In the genomic region with DNA sequence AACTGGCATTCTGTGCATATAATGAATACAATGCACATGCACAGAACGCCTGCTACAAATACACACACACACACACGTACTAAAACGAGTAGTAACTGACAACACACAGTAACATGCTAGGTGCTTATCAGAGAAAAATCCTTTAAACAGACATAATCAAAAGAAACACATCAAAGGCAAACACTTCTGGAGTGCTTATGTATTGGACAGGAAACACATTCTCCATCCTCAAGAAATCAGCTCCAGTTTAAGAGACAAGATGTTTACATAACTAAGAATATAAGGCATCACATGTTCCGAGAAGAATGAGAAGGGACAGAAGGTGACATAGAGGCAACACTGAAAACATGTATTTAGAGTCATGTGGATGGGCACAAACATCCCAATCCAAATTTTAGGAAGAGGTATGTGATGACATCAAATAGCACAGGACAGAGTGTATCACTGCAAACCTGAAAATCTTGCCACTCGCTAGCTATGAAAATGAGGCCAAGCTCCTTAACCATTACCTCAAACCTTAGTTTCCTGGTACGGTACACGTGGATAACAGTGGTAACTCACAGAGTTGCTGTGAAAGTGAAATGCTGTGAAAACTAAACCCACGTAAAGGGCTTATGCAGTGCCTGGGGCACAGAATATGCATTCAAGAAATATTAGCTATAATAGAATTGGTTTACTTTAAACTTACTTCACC, we compare ENCODE assay signal across 22 cellular contexts.
"Had no signal": no experiment of that assay in that cellular context is flagged by ENCODE, and none has a peak within 500 bp of the region (broad histone marks: within the 10 kb centered on the region; RNA-seq: fewer than 3 reads in every experiment).

No MANE protein-coding gene starts in this region.

- H3K36me3 Mint-ChIP-seq: activated naive CD4-positive, alpha-beta T cell treated with anti-CD3 and anti-CD28 coated beads, Interleukin-2, amount 10 ng/mL, durations not matched to agents 7 days and 5 days; stimulated activated naive B cell treated with anti-CD40 and anti-IgM and Interleukin-4, amounts not matched to agents 10 μg/mL and 1 μg/mL and 100 μg/mL, for 72 hours had no signal

- H3K4me1 Mint-ChIP-seq: activated naive CD4-positive, alpha-beta T cell treated with anti-CD3 and anti-CD28 coated beads, Interleukin-2, amount 10 ng/mL, durations not matched to agents 7 days and 5 days; stimulated activated naive B cell treated with anti-CD40 and anti-IgM and Interleukin-4, amounts not matched to agents 10 μg/mL and 1 μg/mL and 100 μg/mL, for 72 hours; T-helper 17 cell had no signal

- H3K9me3 ChIP-seq: esophagus squamous epithelium, gastrocnemius medialis, testis had no signal

- DNase-seq: activated CD4-positive, alpha-beta T cell treated with anti-CD3 and anti-CD28 coated beads for 4 hours; activated CD4-positive, alpha-beta T cell treated with anti-CD3 and anti-CD28 coated beads, Interleukin-2, amount 50 U/mL, for 48 hours; activated CD4-positive, CD25-positive, alpha-beta regulatory T cell; activated effector memory CD4-positive, alpha-beta T cell treated with anti-CD3 and anti-CD28 coated beads, Interleukin-2, amount 50 U/mL, for 16 hours; activated naive CD4-positive, alpha-beta T cell treated with anti-CD3 and anti-CD28 coated beads, Interleukin-2, amount 10 ng/mL, durations not matched to agents 7 days and 5 days; amygdala; cerebellar nuclear complex; esophagus squamous epithelium; gastrocnemius medialis; head of caudate nucleus; kidney; retina; stimulated activated CD4-positive, alpha-beta T cell treated with anti-CD3 and anti-CD28 coated beads, Interleukin-2, amount 100 ng/mL, for 48 hours; stimulated activated CD8-positive, alpha-beta memory T cell treated with anti-CD3 and anti-CD28 coated beads, Interleukin-4, amount 100 ng/mL, for 48 hours; stimulated activated naive B cell treated with anti-CD40 and anti-IgM and Interleukin-4, amounts not matched to agents 10 μg/mL and 1 μg/mL and 100 μg/mL, for 72 hours; SW 1271; T-helper 17 cell; testis; trophoblast cell had no signal

- H3K27me3 Mint-ChIP-seq: activated naive CD4-positive, alpha-beta T cell treated with anti-CD3 and anti-CD28 coated beads, Interleukin-2, amount 10 ng/mL, durations not matched to agents 7 days and 5 days; progenitor cell of endocrine pancreas; stimulated activated naive B cell treated with anti-CD40 and anti-IgM and Interleukin-4, amounts not matched to agents 10 μg/mL and 1 μg/mL and 100 μg/mL, for 72 hours had no signal

- H3K9me3 Mint-ChIP-seq: activated naive CD4-positive, alpha-beta T cell treated with anti-CD3 and anti-CD28 coated beads, Interleukin-2, amount 10 ng/mL, durations not matched to agents 7 days and 5 days; stimulated activated naive B cell treated with anti-CD40 and anti-IgM and Interleukin-4, amounts not matched to agents 10 μg/mL and 1 μg/mL and 100 μg/mL, for 72 hours had no signal

- H3K27ac ChIP-seq: coronary artery, esophagus squamous epithelium, gastrocnemius medialis, testis had no signal

- H3K4me3 ChIP-seq: coronary artery, esophagus squamous epithelium, gastrocnemius medialis, testis had no signal

- H3K27me3 ChIP-seq: esophagus squamous epithelium, gastrocnemius medialis, testis had no signal

- H3K4me3 Mint-ChIP-seq: activated naive CD4-positive, alpha-beta T cell treated with anti-CD3 and anti-CD28 coated beads, Interleukin-2, amount 10 ng/mL, durations not matched to agents 7 days and 5 days; stimulated activated naive B cell treated with anti-CD40 and anti-IgM and Interleukin-4, amounts not matched to agents 10 μg/mL and 1 μg/mL and 100 μg/mL, for 72 hours; T-helper 17 cell had no signal

- H3K36me3 ChIP-seq: esophagus squamous epithelium, gastrocnemius medialis had no signal

- H3K27ac Mint-ChIP-seq: activated naive CD4-positive, alpha-beta T cell treated with anti-CD3 and anti-CD28 coated beads, Interleukin-2, amount 10 ng/mL, durations not matched to agents 7 days and 5 days; progenitor cell of endocrine pancreas; stimulated activated naive B cell treated with anti-CD40 and anti-IgM and Interleukin-4, amounts not matched to agents 10 μg/mL and 1 μg/mL and 100 μg/mL, for 72 hours had no signal

- H3K4me1 ChIP-seq: esophagus squamous epithelium, gastrocnemius medialis, testis had no signal

- ATAC-seq: gastrocnemius medialis; left lobe of liver; stimulated activated naive B cell treated with anti-CD40 and anti-IgM and Interleukin-4, amounts not matched to agents 10 μg/mL and 1 μg/mL and 100 μg/mL, for 72 hours; T-helper 17 cell had no signal
